8 cellular contexts compared by ENCODE assay signal in genomic region chr3:15097889-15098288, GRCh38. TPM values are rescaled to one million over a fixed set of nuclear protein-coding genes. Genes with fewer than 3 reads are reported as not detected.
DNase-seq lines count a peak whose midpoint lies in the region; ATAC-seq and TF ChIP-seq lines count a peak whose summit lies in the region.

No MANE protein-coding gene starts in this region.

- ATAC-seq in GM21717 (IDR thresholded peaks at IDR 0.05; ENCODE audit: unreplicated experiment), result no peak

- peak; percentile 42 for DNase-seq in activated CD4-positive, alpha-beta T cell treated with anti-CD3 and anti-CD28 coated beads for 48 hours
- DNase-seq in activated CD4-positive, alpha-beta T cell treated with anti-CD3 and anti-CD28 coated beads for 1 hour, result no peak
- DNase-seq in UCSD-AML1 (lab: John Stamatoyannopoulos, UW; ENCODE audit: unreplicated experiment) (peak; percentile 62), erythroblast (lab: John Stamatoyannopoulos, UW) (peak; percentile 25 to 44), renal cortical epithelial cell (ENCODE audit: low read depth) (peak; percentile 65), T-helper 9 cell (no peak), NCI-H226 (no peak)

- TF ChIP-seq POLR2A in erythroblast (IDR thresholded peaks at IDR 0.05; ENCODE audit: low read length), result no peak

RNA-seq across cellular contexts. Expression of gene RBSN, which starts 1.1 kb away (rescaled TPM):
- total RNA-seq in renal cortical epithelial cell, result 14.1 and 24.7 TPM in 2 replicates

RNA-seq across cellular contexts. Expression of gene MRPS25, which starts 32.8 kb away (rescaled TPM):
- 13.2 and 31.0 TPM in 2 replicates for total RNA-seq in renal cortical epithelial cell

Comparison
In these comparisons a context has a peak if more than half of its experiments do, and no peak if none do; other contexts are left out.
1. DNase-seq: peak in activated CD4-positive, alpha-beta T cell treated with anti-CD3 and anti-CD28 coated beads for 48 hours (single experiment), UCSD-AML1 (single experiment), erythroblast (2 of 2) and renal cortical epithelial cell (single experiment); none in activated CD4-positive, alpha-beta T cell treated with anti-CD3 and anti-CD28 coated beads for 1 hour (single experiment), T-helper 9 cell (single experiment) and NCI-H226 (single experiment).